In the genomic region with DNA sequence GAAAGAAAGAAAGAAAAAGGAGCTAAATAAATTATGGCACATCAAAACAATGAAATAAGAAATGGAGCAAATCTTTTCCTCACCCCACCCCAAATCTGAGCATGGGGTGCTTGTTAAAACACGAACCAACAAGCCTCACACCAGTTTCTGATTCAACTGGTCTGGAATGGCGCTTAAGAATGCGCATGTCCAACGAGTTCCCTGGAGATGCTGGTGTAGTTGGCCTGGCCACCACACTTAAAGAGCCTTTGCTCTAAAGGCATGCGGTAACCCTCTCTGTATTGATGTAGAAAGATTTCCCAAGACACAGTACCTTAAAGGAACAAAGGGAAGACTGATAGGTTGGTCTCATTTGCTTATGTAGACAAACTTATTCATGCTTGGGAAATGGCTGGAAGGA, we compare ENCODE assay signal across 13 cellular contexts. TPM values are rescaled to one million over a fixed set of nuclear protein-coding genes. Genes with fewer than 3 reads are reported as not detected.
DNase-seq lines count a peak whose midpoint lies in the region; ATAC-seq and TF ChIP-seq lines count a peak whose summit lies in the region.
"Had no signal": no experiment of that assay in that cellular context is flagged by ENCODE, and none has a peak within 500 bp of the region (broad histone marks: within the 10 kb centered on the region; RNA-seq: fewer than 3 reads in every experiment).

No MANE protein-coding gene starts in this region.

- no peak overlapping the region for H3K27ac Mint-ChIP-seq in natural killer cell
- H3K27ac Mint-ChIP-seq in natural killer cell treated with Interleukin-12 subunit alpha and Interleukin-12 subunit beta and Interleukin-15 and Interleukin-18, amount 100 ng/mL, for 72 hours = no peak overlapping the region
- no peak overlapping the region for H3K27ac Mint-ChIP-seq in central memory CD8-positive, alpha-beta T cell (ENCODE audit: low read depth)

- no peak for DNase-seq in natural killer cell
- no peak for DNase-seq in natural killer cell treated with Interleukin-12 subunit alpha and Interleukin-12 subunit beta and Interleukin-15 and Interleukin-18, amount 100 ng/mL, for 72 hours (ENCODE audit: low spot score)
- DNase-seq in central memory CD8-positive, alpha-beta T cell (ENCODE audit: low spot score in 2 of 2) = no peak
- peak; percentile 16 for DNase-seq in mesenteric fat pad (ENCODE audit: low spot score)
- DNase-seq in T-helper 1 cell = no peak
- no peak for DNase-seq in activated CD4-positive, alpha-beta T cell treated with anti-CD3 and anti-CD28 coated beads for 48 hours
- no peak for DNase-seq in cerebellar nuclear complex (lab: John Stamatoyannopoulos, UW)
- DNase-seq: activated naive CD4-positive, alpha-beta T cell treated with anti-CD3 and anti-CD28 coated beads, Interleukin-2, amount 50 U/mL, for 16 hours; erythroblast; heart right ventricle; MM.1S had no signal

- no peaks in the 10 kb centered on the region for H3K36me3 Mint-ChIP-seq in natural killer cell
- H3K36me3 Mint-ChIP-seq in natural killer cell treated with Interleukin-12 subunit alpha and Interleukin-12 subunit beta and Interleukin-15 and Interleukin-18, amount 100 ng/mL, for 72 hours = no peaks in the 10 kb centered on the region
- H3K36me3 Mint-ChIP-seq in central memory CD8-positive, alpha-beta T cell (ENCODE audit: insufficient read depth) = no peaks in the 10 kb centered on the region

- peak overlapping the region; percentile 35 for H3K4me3 Mint-ChIP-seq in natural killer cell
- no peak overlapping the region for H3K4me3 Mint-ChIP-seq in natural killer cell treated with Interleukin-12 subunit alpha and Interleukin-12 subunit beta and Interleukin-15 and Interleukin-18, amount 100 ng/mL, for 72 hours
- H3K4me3 Mint-ChIP-seq in central memory CD8-positive, alpha-beta T cell = peak overlapping the region; percentile 60

- TF ChIP-seq CTCF in natural killer cell (IDR thresholded peaks at IDR 0.05) = no peak

- H3K9me3 Mint-ChIP-seq in natural killer cell = no peaks in the 10 kb centered on the region
- H3K9me3 Mint-ChIP-seq in natural killer cell treated with Interleukin-12 subunit alpha and Interleukin-12 subunit beta and Interleukin-15 and Interleukin-18, amount 100 ng/mL, for 72 hours = no peaks in the 10 kb centered on the region
- H3K9me3 Mint-ChIP-seq in central memory CD8-positive, alpha-beta T cell = no peaks in the 10 kb centered on the region

- ATAC-seq in natural killer cell (no peak), HG02571 (IDR thresholded peaks at IDR 0.05; ENCODE audit: unreplicated experiment) (no peak)
- no peak for ATAC-seq in natural killer cell treated with Interleukin-12 subunit alpha and Interleukin-12 subunit beta and Interleukin-15 and Interleukin-18, amount 100 ng/mL, for 72 hours
- ATAC-seq in central memory CD8-positive, alpha-beta T cell (replicated peaks; ENCODE audit: extremely low read depth, poor library complexity, severe bottlenecking) = no peak

- intact Hi-C loops in natural killer cell (cut with micrococcal nuclease) = no loop called here

- H3K4me1 Mint-ChIP-seq in natural killer cell = peaks cover 6 to 12% of the 10 kb centered on the region in 2 donors
- H3K4me1 Mint-ChIP-seq in natural killer cell treated with Interleukin-12 subunit alpha and Interleukin-12 subunit beta and Interleukin-15 and Interleukin-18, amount 100 ng/mL, for 72 hours (ENCODE audit: low read depth in 2 of 2) = peaks cover 5 to 6% of the 10 kb centered on the region in 2 donors
- H3K4me1 Mint-ChIP-seq in central memory CD8-positive, alpha-beta T cell = peaks cover 8% of the 10 kb centered on the region

- peaks cover 39 to 65% of the 10 kb centered on the region in 2 donors for H3K27me3 Mint-ChIP-seq in natural killer cell (ENCODE audit: low read depth in 2 of 2)
- H3K27me3 Mint-ChIP-seq in natural killer cell treated with Interleukin-12 subunit alpha and Interleukin-12 subunit beta and Interleukin-15 and Interleukin-18, amount 100 ng/mL, for 72 hours = peaks cover 46 to 68% of the 10 kb centered on the region in 2 donors
- peaks cover 86% of the 10 kb centered on the region for H3K27me3 Mint-ChIP-seq in central memory CD8-positive, alpha-beta T cell

RNA-seq across cellular contexts. Expression of a gene that starts 49.1 kb away (rescaled TPM):
- total RNA-seq in natural killer cell (under 1 TPM in 1 of 3 donors, not detected in 2; 0.31 TPM), mesenteric fat pad (2.6 TPM)
- 1 to 10 TPM; 1.2 to 4.1 TPM for total RNA-seq in natural killer cell treated with Interleukin-12 subunit alpha and Interleukin-12 subunit beta and Interleukin-15 and Interleukin-18, amount 100 ng/mL, for 72 hours
- total RNA-seq: HT-29 had no signal
